In genomic region chr5:178142642-178143041, GRCh38 we compare ENCODE assay signal across 1 cellular context.
TF ChIP-seq lines count a peak whose summit lies in the region.

No MANE protein-coding gene starts in this region.

TF ChIP-seq in GM12878, 131 proteins besides CTCF, POLR2A, EP300 and RAD21:
- TF ChIP-seq ZNF687 (IDR thresholded peaks at IDR 0.05) (no peak), ZNF592 (IDR thresholded peaks at IDR 0.05) (no peak), MEF2A (IDR thresholded peaks at IDR 0.05; ENCODE audit: insufficient read depth, low read depth, low read length) (no peak), SMC3 (IDR thresholded peaks at IDR 0.05; ENCODE audit: borderline replicate concordance, low read length) (no peak), NKRF (conservative IDR thresholded peaks at IDR 0.05) (no peak), CREB1 (IDR thresholded peaks at IDR 0.05; ENCODE audit: low read depth) (no peak), YY1 (IDR thresholded peaks at IDR 0.05; ENCODE audit: low read depth, low read length) (no peak), HDAC6 (IDR thresholded peaks at IDR 0.05; ENCODE audit: unreplicated experiment) (no peak), ZBTB4 (CRISPR knock-in tag; IDR thresholded peaks at IDR 0.05) (no peak), POU2F2 (IDR thresholded peaks at IDR 0.05; ENCODE audit: borderline replicate concordance, low read depth, low read length) (no peak), CBFB (IDR thresholded peaks at IDR 0.05; ENCODE audit: low read depth) (no peak), HDGF (IDR thresholded peaks at IDR 0.05) (no peak), FOXK2 (IDR thresholded peaks at IDR 0.05) (no peak), FOXM1 (IDR thresholded peaks at IDR 0.05; ENCODE audit: low read depth, low read length) (no peak)
